ENCODE assay signal across 8 cellular contexts in the genomic region with DNA sequence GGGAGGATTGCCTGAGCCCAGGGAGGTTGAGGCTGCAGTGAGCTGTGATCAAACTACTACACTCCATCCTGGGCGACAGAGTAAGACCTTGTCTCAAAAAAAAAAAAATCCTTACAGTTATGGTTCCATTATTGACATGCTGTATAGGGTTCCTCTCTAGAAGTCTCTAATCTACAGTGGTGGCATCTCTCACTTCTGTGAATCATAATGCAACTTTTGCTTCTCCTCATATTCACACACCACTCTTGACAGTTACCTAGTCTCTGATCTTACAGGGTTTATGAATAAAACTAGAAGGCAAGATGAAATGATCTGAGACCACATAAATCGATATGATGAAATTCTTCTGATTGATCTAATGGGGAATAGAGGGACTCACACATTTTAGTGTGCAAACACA. TPM values are rescaled to one million over a fixed set of nuclear protein-coding genes. Genes with fewer than 3 reads are reported as not detected.
DNase-seq lines count a peak whose midpoint lies in the region; ATAC-seq and TF ChIP-seq lines count a peak whose summit lies in the region.

No MANE protein-coding gene starts in this region.

- peaks cover 6% of the 10 kb centered on the region for H3K36me3 Mint-ChIP-seq in activated naive CD8-positive, alpha-beta T cell treated with anti-CD3 and anti-CD28 coated beads, Interleukin-2, amount 10 ng/mL, durations not matched to agents 7 days and 5 days

- H3K9me3 Mint-ChIP-seq in activated naive CD8-positive, alpha-beta T cell treated with anti-CD3 and anti-CD28 coated beads, Interleukin-2, amount 10 ng/mL, durations not matched to agents 7 days and 5 days: no peaks in the 10 kb centered on the region

- peaks cover 37 to 81% (median 54%) of the 10 kb centered on the region in 10 experiments for H3K4me1 ChIP-seq in BLaER1 treated with 17β-estradiol and CSF1 and Interleukin-3, amounts not matched to agents 10 nM and 100 nM
- H3K4me1 ChIP-seq in right atrium auricular region: no peaks in the 10 kb centered on the region

- H4K20me1 ChIP-seq in BLaER1 treated with 17β-estradiol and CSF1 and Interleukin-3, amounts not matched to agents 10 nM and 100 nM: peaks cover 0 to 5% (median 0%) of the 10 kb centered on the region in 11 experiments; a peak in 2 of 22 replicates

- no peaks in the 10 kb centered on the region for H3K27me3 Mint-ChIP-seq in activated naive CD8-positive, alpha-beta T cell treated with anti-CD3 and anti-CD28 coated beads, Interleukin-2, amount 10 ng/mL, durations not matched to agents 7 days and 5 days

- H3K27ac ChIP-seq in BLaER1 treated with 17β-estradiol and CSF1 and Interleukin-3, amounts not matched to agents 10 nM and 100 nM: peak overlapping the region; percentile 48 to 86 (median 73); a peak in 19 of 22 replicates
- H3K27ac ChIP-seq in right atrium auricular region: no peak overlapping the region

- H3K9me3 ChIP-seq in BLaER1 treated with 17β-estradiol and CSF1 and Interleukin-3, amounts not matched to agents 10 nM and 100 nM (replicated peaks in 1 of 11): 0 out of 22 replicates have a peak, but pooled peaks cover 0 to 5% (median 0%) of the 10 kb centered on the region in 11 experiments
- H3K9me3 ChIP-seq in right atrium auricular region: no peaks in the 10 kb centered on the region

- POLR2A ChIA-PET in activated naive CD8-positive, alpha-beta T cell treated with anti-CD3 and anti-CD28 coated beads, Interleukin-2, amount 10 ng/mL, durations not matched to agents 7 days and 5 days (lab: Charles Lee): interaction anchor here (10.1 kb wide), 1 partner anchor 40 kb away, joined by 107 read pairs; a partner anchor contains a TSS

- peak overlapping the region; percentile 57 to 77 (median 70) for H3K4me2 ChIP-seq in BLaER1 treated with 17β-estradiol and CSF1 and Interleukin-3, amounts not matched to agents 10 nM and 100 nM

- peak overlapping the region; percentile 76 for H3K4me3 Mint-ChIP-seq in activated naive CD8-positive, alpha-beta T cell treated with anti-CD3 and anti-CD28 coated beads, Interleukin-2, amount 10 ng/mL, durations not matched to agents 7 days and 5 days

- no peaks in the 10 kb centered on the region for H3K27me3 ChIP-seq in BLaER1 treated with 17β-estradiol and CSF1 and Interleukin-3, amounts not matched to agents 10 nM and 100 nM
- no peaks in the 10 kb centered on the region for H3K27me3 ChIP-seq in right atrium auricular region

- H3K36me3 ChIP-seq in BLaER1 treated with 17β-estradiol and CSF1 and Interleukin-3, amounts not matched to agents 10 nM and 100 nM: peaks cover 0 to 4% (median 0%) of the 10 kb centered on the region in 11 experiments; a peak in 1 of 22 replicates
- H3K36me3 ChIP-seq in right atrium auricular region: no peaks in the 10 kb centered on the region

- no peak for DNase-seq in activated naive CD8-positive, alpha-beta T cell treated with anti-CD3 and anti-CD28 coated beads, Interleukin-2, amount 10 ng/mL, durations not matched to agents 7 days and 5 days
- DNase-seq in NCI-H510A (lab: John Stamatoyannopoulos, UW) (no peak), AG08396 (ENCODE audit: low spot score) (no peak), right atrium auricular region (ENCODE audit: low spot score) (no peak), SHP77 treated with DMSO at 0.1 percent for 48 hours (lab: John Stamatoyannopoulos, UW) (no peak)

- TF ChIP-seq CTCF in right atrium auricular region (IDR thresholded peaks at IDR 0.05): no peak

- H3K27ac Mint-ChIP-seq in activated naive CD8-positive, alpha-beta T cell treated with anti-CD3 and anti-CD28 coated beads, Interleukin-2, amount 10 ng/mL, durations not matched to agents 7 days and 5 days: peak overlapping the region; percentile 96

- peak; percentile 60 for ATAC-seq in GM19351 (IDR thresholded peaks at IDR 0.05; ENCODE audit: unreplicated experiment)
- ATAC-seq in HG03103 (IDR thresholded peaks at IDR 0.05; ENCODE audit: low read depth, unreplicated experiment): peak; percentile 65
- ATAC-seq in activated naive CD8-positive, alpha-beta T cell treated with anti-CD3 and anti-CD28 coated beads, Interleukin-2, amount 10 ng/mL, durations not matched to agents 7 days and 5 days (ENCODE audit: low read depth): peak; percentile 65

- peaks cover 34% of the 10 kb centered on the region for H3K4me1 Mint-ChIP-seq in activated naive CD8-positive, alpha-beta T cell treated with anti-CD3 and anti-CD28 coated beads, Interleukin-2, amount 10 ng/mL, durations not matched to agents 7 days and 5 days

- peak overlapping the region in 8 of 11 experiments; percentile 44 to 67 (median 62); a peak in 9 of 22 replicates for H3K9ac ChIP-seq in BLaER1 treated with 17β-estradiol and CSF1 and Interleukin-3, amounts not matched to agents 10 nM and 100 nM

- H3K4me3 ChIP-seq in BLaER1 treated with 17β-estradiol and CSF1 and Interleukin-3, amounts not matched to agents 10 nM and 100 nM: peak overlapping the region in 2 of 10 experiments; percentile 5 to 12; a peak in 2 of 20 replicates
- H3K4me3 ChIP-seq in right atrium auricular region: no peak overlapping the region

RNA-seq across cellular contexts. Expression of a gene that starts 40.6 kb away (rescaled TPM):
- 10 to 100 TPM; 71.9 to 80.4 TPM for total RNA-seq in activated naive CD8-positive, alpha-beta T cell treated with anti-CD3 and anti-CD28 coated beads, Interleukin-2, amount 10 ng/mL, durations not matched to agents 7 days and 5 days
- 1 to 10 TPM; 5.2 to 7.9 TPM for total RNA-seq in right atrium auricular region

Comparison
In these comparisons a context has a peak if more than half of its experiments do, and no peak if none do; other contexts are left out.
1. H3K27ac ChIP-seq: peak in BLaER1 treated with 17β-estradiol and CSF1 and Interleukin-3, amounts not matched to agents 10 nM and 100 nM (11 of 11); none in right atrium auricular region (0 of 2).
2. RNA of a gene that starts 40.6 kb away (total RNA-seq): 71.9 to 80.4 TPM in activated naive CD8-positive, alpha-beta T cell treated with anti-CD3 and anti-CD28 coated beads, Interleukin-2, amount 10 ng/mL, durations not matched to agents 7 days and 5 days; 5.2 to 7.9 TPM in right atrium auricular region; every median in the first group is over 4 times any median in the second.
3. Peak in every context shown above with its lines, with median percentiles within 50 percentile points of each other: ATAC-seq.